ENCODE assay signal across 13 cellular contexts in genomic region chrX:15816453-15816838, GRCh38. TPM values are rescaled to one million over a fixed set of nuclear protein-coding genes. Genes with fewer than 3 reads are reported as not detected.
DNase-seq lines count a peak whose midpoint lies in the region; ATAC-seq and TF ChIP-seq lines count a peak whose summit lies in the region.
"Had no signal": no experiment of that assay in that cellular context is flagged by ENCODE, and none has a peak within 500 bp of the region (broad histone marks: within the 10 kb centered on the region; RNA-seq: fewer than 3 reads in every experiment).

No MANE protein-coding gene starts in this region.

- no peak overlapping the region for H3K9ac ChIP-seq in endodermal cell (ENCODE audit: extremely low read depth, low read length, poor library complexity, severe bottlenecking)
- peak overlapping the region; percentile 14 for H3K9ac ChIP-seq in smooth muscle cell (ENCODE audit: low read depth)

- in situ Hi-C loops in Panc1 (cut with HindIII; ENCODE audit: low pct_unique_long_range_greater_than_20kb, low sequenced_read_pairs) = no loop called here

- no peaks in the 10 kb centered on the region for H3K27me3 ChIP-seq in Panc1 (ENCODE audit: control insufficient read depth, insufficient read depth, low read length)
- no peaks in the 10 kb centered on the region for H3K27me3 ChIP-seq in endodermal cell (ENCODE audit: control insufficient read depth, insufficient read depth, low read length, poor library complexity, severe bottlenecking)
- H3K27me3 ChIP-seq in smooth muscle cell (ENCODE audit: low read depth) = no peaks in the 10 kb centered on the region
- H3K27me3 ChIP-seq: heart right ventricle, MG63 had no signal

- H3K27me3 Mint-ChIP-seq in activated naive CD4-positive, alpha-beta T cell treated with anti-CD3 and anti-CD28 coated beads, Interleukin-2, amount 10 ng/mL, durations not matched to agents 7 days and 5 days = no peaks in the 10 kb centered on the region
- H3K27me3 Mint-ChIP-seq in endodermal cell (ENCODE audit: insufficient read depth) = no peaks in the 10 kb centered on the region
- H3K27me3 Mint-ChIP-seq: brain; stimulated activated naive B cell treated with anti-CD40 and anti-IgM and Interleukin-4, amounts not matched to agents 10 μg/mL and 1 μg/mL and 100 μg/mL, for 72 hours had no signal

- H3K36me3 ChIP-seq in Panc1 (ENCODE audit: control insufficient read depth, insufficient read depth, low read length) (no peaks in the 10 kb centered on the region; the same call in 1 of the 2 replicates), endodermal cell (ENCODE audit: control insufficient read depth, insufficient read depth, low read length) (peaks cover 46% of the 10 kb centered on the region), smooth muscle cell (ENCODE audit: low read depth) (peaks cover 4% of the 10 kb centered on the region)
- H3K36me3 ChIP-seq: MG63 had no signal

- BruUV-seq in Panc1 (replicated peaks; lab: Mats Ljungman, UMichigan) = no TSS peak

- peak; percentile 13 for TF ChIP-seq CTCF in Panc1 (IDR thresholded peaks at IDR 0.05)
- TF ChIP-seq CTCF in endodermal cell (conservative IDR thresholded peaks at IDR 0.05) = no peak
- no peak for TF ChIP-seq CTCF in smooth muscle cell (IDR thresholded peaks at IDR 0.05; ENCODE audit: borderline replicate concordance, insufficient read depth, poor library complexity, severe bottlenecking)

- CTCF ChIA-PET in activated naive CD4-positive, alpha-beta T cell treated with anti-CD3 and anti-CD28 coated beads, Interleukin-2, amount 10 ng/mL, durations not matched to agents 7 days and 5 days (lab: Charles Lee) = no interaction called here
- CTCF ChIA-PET in Panc1 (lab: Charles Lee) = no interaction called here

- no peaks in the 10 kb centered on the region for H3K9me3 ChIP-seq in Panc1 (ENCODE audit: control insufficient read depth, insufficient read depth, low read depth, low read length)
- H3K9me3 ChIP-seq in endodermal cell (ENCODE audit: control insufficient read depth, low read length) = no peaks in the 10 kb centered on the region
- H3K9me3 ChIP-seq in smooth muscle cell (replicated peaks; ENCODE audit: low read depth) = no peaks in the 10 kb centered on the region
- H3K9me3 ChIP-seq: heart right ventricle, MG63 had no signal

- intact Hi-C loops in Panc1 (cut with micrococcal nuclease; ENCODE audit: unreplicated experiment) = no loop called here
- intact Hi-C loops in posterior cingulate gyrus (cut with DNase I) = no loop called here

- peaks cover 44% of the 10 kb centered on the region for H3K36me3 Mint-ChIP-seq in activated naive CD4-positive, alpha-beta T cell treated with anti-CD3 and anti-CD28 coated beads, Interleukin-2, amount 10 ng/mL, durations not matched to agents 7 days and 5 days
- H3K36me3 Mint-ChIP-seq in endodermal cell (ENCODE audit: low read depth) = peaks cover 71% of the 10 kb centered on the region

- no peaks in the 10 kb centered on the region for H3K9me3 Mint-ChIP-seq in activated naive CD4-positive, alpha-beta T cell treated with anti-CD3 and anti-CD28 coated beads, Interleukin-2, amount 10 ng/mL, durations not matched to agents 7 days and 5 days
- no peaks in the 10 kb centered on the region for H3K9me3 Mint-ChIP-seq in endodermal cell
- H3K9me3 Mint-ChIP-seq: brain; stimulated activated naive B cell treated with anti-CD40 and anti-IgM and Interleukin-4, amounts not matched to agents 10 μg/mL and 1 μg/mL and 100 μg/mL, for 72 hours had no signal

- peak overlapping the region; percentile 37 for H3K4me2 ChIP-seq in smooth muscle cell

- POLR2A ChIA-PET in Panc1 (lab: Charles Lee) = no interaction called here

- H3K27ac Mint-ChIP-seq in activated naive CD4-positive, alpha-beta T cell treated with anti-CD3 and anti-CD28 coated beads, Interleukin-2, amount 10 ng/mL, durations not matched to agents 7 days and 5 days = peak overlapping the region; percentile 90
- H3K27ac Mint-ChIP-seq in endodermal cell = peak overlapping the region; percentile 83

- DNase-seq in activated naive CD4-positive, alpha-beta T cell treated with anti-CD3 and anti-CD28 coated beads, Interleukin-2, amount 10 ng/mL, durations not matched to agents 7 days and 5 days = no peak
- DNase-seq in activated naive CD4-positive, alpha-beta T cell (lab: John Stamatoyannopoulos, UW) = no peak
- DNase-seq in Panc1 (ENCODE audit: low read depth, low spot score) (no peak), endodermal cell (no peak), smooth muscle cell (lab: John Stamatoyannopoulos, UW; ENCODE audit: unreplicated experiment) (no peak), NCI-H69 (lab: John Stamatoyannopoulos, UW) (no peak), posterior cingulate gyrus (no peak), GOT3 (lab: John Stamatoyannopoulos, UW) (no peak)
- DNase-seq: heart right ventricle; MG63; stimulated activated naive B cell treated with anti-CD40 and anti-IgM and Interleukin-4, amounts not matched to agents 10 μg/mL and 1 μg/mL and 100 μg/mL, for 72 hours; T1000 had no signal

- H3K4me1 Mint-ChIP-seq in activated naive CD4-positive, alpha-beta T cell treated with anti-CD3 and anti-CD28 coated beads, Interleukin-2, amount 10 ng/mL, durations not matched to agents 7 days and 5 days = peaks cover 50% of the 10 kb centered on the region
- peaks cover 9% of the 10 kb centered on the region for H3K4me1 Mint-ChIP-seq in endodermal cell
- H3K4me1 Mint-ChIP-seq: brain had no signal

- WGBS in endodermal cell (ENCODE audit: insufficient coverage in 1 of 2, insufficient read length in 1 of 2), 2 experiments = 0% methylated on average over 1 of the region's 1 CpG; no CpG with 5 or more reads in 1 of the 2 experiments
- 9% methylated on average over 1 of the region's 1 CpG for WGBS in smooth muscle cell (ENCODE audit: low lambda C conversion rate)

- H3F3A ChIP-seq in smooth muscle cell (ENCODE audit: low read depth) = peaks cover 17% of the 10 kb centered on the region

- H3K4me3 Mint-ChIP-seq in activated naive CD4-positive, alpha-beta T cell treated with anti-CD3 and anti-CD28 coated beads, Interleukin-2, amount 10 ng/mL, durations not matched to agents 7 days and 5 days = no peak overlapping the region
- H3K4me3 Mint-ChIP-seq in endodermal cell = no peak overlapping the region
- H3K4me3 Mint-ChIP-seq: brain; stimulated activated naive B cell treated with anti-CD40 and anti-IgM and Interleukin-4, amounts not matched to agents 10 μg/mL and 1 μg/mL and 100 μg/mL, for 72 hours had no signal

- ATAC-seq in Panc1 = no peak

- no peaks in the 10 kb centered on the region for H4K20me1 ChIP-seq in smooth muscle cell (ENCODE audit: low read depth)

- H2AFZ ChIP-seq in smooth muscle cell (ENCODE audit: low read depth) = no peak overlapping the region

- H3K4me1 ChIP-seq in Panc1 (ENCODE audit: control insufficient read depth, insufficient read depth, low read length) (no peaks in the 10 kb centered on the region), endodermal cell (ENCODE audit: control insufficient read depth, insufficient read depth, low read length) (no peaks in the 10 kb centered on the region), smooth muscle cell (ENCODE audit: low read depth) (peaks cover 7% of the 10 kb centered on the region)

- no peaks in the 10 kb centered on the region for H3K79me2 ChIP-seq in smooth muscle cell (ENCODE audit: low read depth)

- no peak overlapping the region for H3K4me3 ChIP-seq in Panc1 (ENCODE audit: low read depth in 2 of 2, low read length in 2 of 2)
- no peak overlapping the region for H3K4me3 ChIP-seq in endodermal cell (ENCODE audit: low read length)
- no peak overlapping the region for H3K4me3 ChIP-seq in smooth muscle cell
- H3K4me3 ChIP-seq: heart right ventricle, MG63 had no signal

- H3K27ac ChIP-seq in Panc1 (ENCODE audit: low read length) (no peak overlapping the region), endodermal cell (ENCODE audit: low read depth, low read length) (no peak overlapping the region), smooth muscle cell (ENCODE audit: low read depth) (peak overlapping the region; percentile 61)

RNA-seq across cellular contexts. Expression of gene ZRSR2, which starts 26.2 kb away (rescaled TPM):
- total RNA-seq in Panc1 (2021; ENCODE audit: unreplicated experiment) (3.0 TPM), endodermal cell (10 to 100 TPM in 1 of 2 donors, 1 to 10 TPM in 1; 7.3 to 18.1 TPM), smooth muscle cell (7.1 and 20.6 TPM in 2 replicates)
- polyA plus RNA-seq in Panc1 (2012; ENCODE audit: insufficient read length) = 4.0 TPM
- 8.0 TPM for polyA plus RNA-seq in endodermal cell (2013, experiment 1 of 2)
- polyA plus RNA-seq in endodermal cell (2013, experiment 2 of 2) = 11.0 TPM
- polyA plus RNA-seq in smooth muscle cell = 23.9 and 32.4 TPM in 2 replicates

RNA-seq across cellular contexts. Expression of gene AP1S2, which starts 38.2 kb away (rescaled TPM):
- total RNA-seq in Panc1 (2021; ENCODE audit: unreplicated experiment) (14.7 TPM), endodermal cell (100 to 1,000 TPM; 133 to 220 TPM), smooth muscle cell (162 and 233 TPM in 2 replicates)
- polyA plus RNA-seq in Panc1 (2012; ENCODE audit: insufficient read length) = 7.1 TPM
- 128 TPM for polyA plus RNA-seq in endodermal cell (2013, experiment 1 of 2)
- 136 TPM for polyA plus RNA-seq in endodermal cell (2013, experiment 2 of 2)
- polyA plus RNA-seq in smooth muscle cell = 86.7 and 120 TPM in 2 replicates
